In the genomic region with DNA sequence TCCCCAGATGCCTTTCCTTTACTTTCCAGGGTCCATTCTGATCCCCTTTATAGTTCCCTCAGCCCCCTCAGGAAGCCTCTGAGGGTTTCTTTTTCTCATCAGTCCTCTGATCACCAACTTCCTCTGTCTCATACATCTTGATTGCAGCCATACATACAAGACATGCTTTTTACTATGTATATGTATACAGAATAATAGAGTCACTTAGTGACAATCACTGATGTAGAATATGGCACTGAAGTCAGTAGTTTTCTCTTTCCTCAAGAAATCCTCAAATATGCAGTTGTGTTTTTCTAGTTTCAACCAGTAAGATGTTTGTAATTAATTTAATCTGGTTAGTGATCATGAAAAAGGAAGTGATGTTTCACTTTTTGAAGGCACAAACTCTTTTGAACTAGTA, we compare ENCODE assay signal across 10 cellular contexts.
A peak's percentile ranks its signal among the peaks of the same experiment; 100 is the strongest.
DNase-seq lines count a peak whose midpoint lies in the region; ATAC-seq, FAIRE-seq and TF ChIP-seq lines count a peak whose summit lies in the region.
"Had no signal": no experiment of that assay in that cellular context is flagged by ENCODE, and none has a peak within 500 bp of the region (broad histone marks: within the 10 kb centered on the region; RNA-seq: fewer than 3 reads in every experiment).

No MANE protein-coding gene starts in this region.

- no peaks in the 10 kb centered on the region for H3K36me3 Mint-ChIP-seq in glutamatergic neuron (ENCODE audit: unreplicated experiment)
- H3K36me3 Mint-ChIP-seq: stimulated activated memory B cell treated with anti-CD40 and anti-IgM and Interleukin-4, amounts not matched to agents 10 μg/mL and 1 μg/mL and 100 μg/mL, for 72 hours had no signal

- H3K4me3 Mint-ChIP-seq in glutamatergic neuron (ENCODE audit: unreplicated experiment), result no peak overlapping the region
- H3K4me3 Mint-ChIP-seq: stimulated activated memory B cell treated with anti-CD40 and anti-IgM and Interleukin-4, amounts not matched to agents 10 μg/mL and 1 μg/mL and 100 μg/mL, for 72 hours had no signal

- H3F3A ChIP-seq in Loucy (ENCODE audit: low read depth), result no peaks in the 10 kb centered on the region

- peak overlapping the region; percentile 65 for H3K4me2 ChIP-seq in Loucy (ENCODE audit: low read depth, low read length, poor library complexity, severe bottlenecking)

- no peaks in the 10 kb centered on the region for H3K36me3 ChIP-seq in Loucy (ENCODE audit: insufficient read depth, low read length)
- H3K36me3 ChIP-seq: brain microvascular endothelial cell had no signal

- H3K9me3 ChIP-seq in Loucy (ENCODE audit: insufficient read depth, low read depth, low read length), result no peaks in the 10 kb centered on the region

- no peaks in the 10 kb centered on the region for H4K20me1 ChIP-seq in Loucy (ENCODE audit: insufficient read depth, low read length, poor library complexity, severe bottlenecking)

- no peak for FAIRE-seq in urothelium cell line (lab: Jason Lieb, UNC)

- H3K79me2 ChIP-seq in Loucy (ENCODE audit: insufficient read depth, low read length), result no peaks in the 10 kb centered on the region

- H2AFZ ChIP-seq in Loucy (ENCODE audit: low read length), result no peak overlapping the region

- H3K9me2 ChIP-seq in Loucy (replicated peaks; ENCODE audit: low read depth, low read length), result no peaks in the 10 kb centered on the region

- H3K27me3 Mint-ChIP-seq in glutamatergic neuron (ENCODE audit: unreplicated experiment), result no peaks in the 10 kb centered on the region
- H3K27me3 Mint-ChIP-seq: stimulated activated memory B cell treated with anti-CD40 and anti-IgM and Interleukin-4, amounts not matched to agents 10 μg/mL and 1 μg/mL and 100 μg/mL, for 72 hours had no signal

- peaks cover 47% of the 10 kb centered on the region for H3K4me1 Mint-ChIP-seq in glutamatergic neuron (ENCODE audit: low read depth, unreplicated experiment)

- peak overlapping the region; percentile 44 for H3K27ac Mint-ChIP-seq in glutamatergic neuron (ENCODE audit: unreplicated experiment)
- H3K27ac Mint-ChIP-seq: stimulated activated memory B cell treated with anti-CD40 and anti-IgM and Interleukin-4, amounts not matched to agents 10 μg/mL and 1 μg/mL and 100 μg/mL, for 72 hours had no signal

- peak overlapping the region; percentile 25 for H3K4me3 ChIP-seq in Loucy (ENCODE audit: low read length, poor library complexity, severe bottlenecking)

- H3K4me1 ChIP-seq in Loucy (ENCODE audit: insufficient read depth, low read length, poor library complexity, severe bottlenecking), result peaks cover 20% of the 10 kb centered on the region

- TF ChIP-seq CTCF in Loucy (conservative IDR thresholded peaks at IDR 0.05; ENCODE audit: low read length) (no peak), glutamatergic neuron (IDR thresholded peaks at IDR 0.05; ENCODE audit: partially characterized antibody, unreplicated experiment) (no peak)

- no peaks in the 10 kb centered on the region for H3K27me3 ChIP-seq in Loucy (ENCODE audit: insufficient read depth, low read length, poor library complexity, severe bottlenecking)
- H3K27me3 ChIP-seq: brain microvascular endothelial cell had no signal

- no peak for DNase-seq in glutamatergic neuron
- DNase-seq in medulla oblongata (ENCODE audit: extremely low spot score), result no peak
- no peak for DNase-seq in urothelium cell line (ENCODE audit: low spot score)

- no peaks in the 10 kb centered on the region for H3K9me3 Mint-ChIP-seq in glutamatergic neuron (ENCODE audit: unreplicated experiment)
- H3K9me3 Mint-ChIP-seq: stimulated activated memory B cell treated with anti-CD40 and anti-IgM and Interleukin-4, amounts not matched to agents 10 μg/mL and 1 μg/mL and 100 μg/mL, for 72 hours had no signal

- peak; percentile 37 for ATAC-seq in GM18511 (IDR thresholded peaks at IDR 0.05; ENCODE audit: unreplicated experiment)
- ATAC-seq in GM21390 (IDR thresholded peaks at IDR 0.05; ENCODE audit: unreplicated experiment), result peak; percentile 13
- no peak for ATAC-seq in GM21717 (IDR thresholded peaks at IDR 0.05; ENCODE audit: unreplicated experiment)
- ATAC-seq: Right ventricle myocardium inferior had no signal

- no peak overlapping the region for H3K9ac ChIP-seq in Loucy (ENCODE audit: low read depth, low read length, poor library complexity, severe bottlenecking)
